In the genomic region with DNA sequence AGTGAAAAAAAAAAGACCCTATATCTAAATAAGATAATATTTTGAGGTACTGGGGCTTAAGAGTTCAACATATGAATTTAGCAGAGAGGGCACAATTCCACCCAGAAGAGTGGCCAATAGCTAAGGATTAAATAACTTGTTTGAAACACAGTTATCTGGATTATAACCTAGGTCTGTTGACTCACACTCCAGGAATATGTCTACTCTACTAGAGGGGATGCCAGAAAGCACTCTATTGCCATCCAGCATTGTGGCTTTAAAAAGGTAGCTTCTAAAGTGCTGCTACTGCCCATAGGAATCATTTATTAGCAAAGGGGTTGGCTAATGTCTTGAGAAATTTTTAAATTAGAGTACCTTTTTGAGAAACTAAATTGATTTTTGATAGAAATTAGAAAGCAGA, we compare ENCODE assay signal across 23 cellular contexts.
"Had no signal": no experiment of that assay in that cellular context is flagged by ENCODE, and none has a peak within 500 bp of the region (broad histone marks: within the 10 kb centered on the region; RNA-seq: fewer than 3 reads in every experiment).

No MANE protein-coding gene starts in this region.

- H3K27ac ChIP-seq: colonic mucosa, coronary artery, dorsolateral prefrontal cortex, epithelial cell of prostate, esophagus muscularis mucosa, esophagus squamous epithelium, foreskin keratinocyte, gastrocnemius medialis, gastroesophageal sphincter, heart right ventricle had no signal

- H3K9me3 ChIP-seq: colonic mucosa, esophagus muscularis mucosa, esophagus squamous epithelium, gastrocnemius medialis, gastroesophageal sphincter, heart right ventricle had no signal

- H3K4me1 ChIP-seq: colonic mucosa, esophagus squamous epithelium, foreskin keratinocyte, gastrocnemius medialis, gastroesophageal sphincter had no signal

- DNase-seq: colonic mucosa; cortex of kidney; dermis blood vessel endothelial cell; dorsolateral prefrontal cortex; effector CD4-positive, alpha-beta T cell; effector CD8-positive, alpha-beta T cell; effector memory CD4-positive, alpha-beta T cell; effector memory CD8-positive, alpha-beta T cell; endodermal cell; erythroblast; esophagus squamous epithelium; foreskin fibroblast; foreskin keratinocyte; foreskin melanocyte; gastrocnemius medialis; glutamatergic neuron; head of caudate nucleus; heart right ventricle had no signal

- ATAC-seq: effector memory CD8-positive, alpha-beta T cell; esophagus mucosa; foreskin keratinocyte; gastrocnemius medialis; gastroesophageal sphincter had no signal

- H3K36me3 ChIP-seq: colonic mucosa, esophagus muscularis mucosa, esophagus squamous epithelium, gastrocnemius medialis, gastroesophageal sphincter, heart right ventricle had no signal

- H3K27me3 ChIP-seq: colonic mucosa, dorsolateral prefrontal cortex, esophagus muscularis mucosa, esophagus squamous epithelium, foreskin keratinocyte, gastrocnemius medialis, gastroesophageal sphincter, heart right ventricle had no signal

- H3K4me3 ChIP-seq: colonic mucosa, coronary artery, dorsolateral prefrontal cortex, esophagus muscularis mucosa, esophagus squamous epithelium, gastrocnemius medialis, gastroesophageal sphincter, heart right ventricle had no signal
